In the genomic region with DNA sequence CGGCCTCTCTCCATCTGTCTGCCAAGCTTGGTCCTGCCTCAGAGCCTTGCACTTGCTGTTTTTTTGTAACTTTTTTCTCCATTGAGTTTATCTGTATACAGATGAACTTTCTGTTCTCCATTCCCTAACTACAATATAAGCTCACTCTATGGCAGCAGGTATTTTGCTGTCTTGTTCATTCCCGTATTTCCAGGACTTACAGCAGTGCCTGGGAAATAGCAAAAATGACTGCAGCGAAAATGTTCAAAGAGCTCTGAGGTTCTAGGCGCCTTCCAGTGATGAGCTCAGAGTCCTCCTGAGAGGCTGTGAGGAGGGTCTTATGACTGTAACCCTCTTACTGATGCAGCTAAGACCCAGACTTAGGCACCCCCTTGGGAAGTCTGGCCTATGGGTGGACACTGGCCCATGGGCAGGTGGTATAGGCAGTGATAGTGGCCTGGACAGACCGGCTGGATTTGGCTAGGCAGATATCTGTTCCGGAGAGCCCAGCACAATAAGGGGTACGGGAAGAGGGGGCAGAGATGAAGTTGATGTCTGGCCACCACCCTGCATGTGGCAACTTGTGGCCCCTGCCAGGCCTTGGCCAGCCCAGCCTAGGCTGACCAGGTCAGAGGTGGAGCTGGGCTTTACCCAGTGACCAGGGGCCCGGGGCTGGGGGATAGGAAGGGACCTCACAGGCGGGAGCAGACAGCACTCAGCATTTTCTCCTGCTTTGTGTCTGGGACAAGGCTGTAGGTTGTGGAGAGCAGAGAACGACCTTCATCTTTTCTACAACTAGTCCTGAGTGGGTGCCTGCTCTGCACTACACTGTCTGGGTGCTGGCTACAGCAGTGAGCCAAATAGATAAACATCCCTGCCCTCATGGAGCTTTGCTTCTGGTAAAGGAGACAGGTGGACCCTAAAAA, we compare ENCODE assay signal across 9 cellular contexts. TPM values are rescaled to one million over a fixed set of nuclear protein-coding genes. Genes with fewer than 3 reads are reported as not detected.
DNase-seq lines count a peak whose midpoint lies in the region; TF ChIP-seq lines count a peak whose summit lies in the region.
"Had no signal": no experiment of that assay in that cellular context is flagged by ENCODE, and none has a peak within 500 bp of the region (broad histone marks: within the 10 kb centered on the region; RNA-seq: fewer than 3 reads in every experiment).

No MANE protein-coding gene starts in this region.

- peaks cover 22 to 43% of the 10 kb centered on the region in 2 donors for H3K36me3 ChIP-seq in stomach smooth muscle (ENCODE audit: control insufficient read depth in 2 of 2, insufficient read depth in 2 of 2, low read length in 2 of 2)

- peaks cover 68% of the 10 kb centered on the region for H3K4me1 ChIP-seq in stomach smooth muscle (ENCODE audit: control insufficient read depth, insufficient read depth, low read length)

- H3K27me3 ChIP-seq in stomach smooth muscle (ENCODE audit: control insufficient read depth in 1 of 2, insufficient read depth in 2 of 2, low read length in 2 of 2) = no peaks in the 10 kb centered on the region

- H3K9me3 ChIP-seq in stomach smooth muscle (ENCODE audit: control insufficient read depth in 2 of 2, low read length in 2 of 2) = no peaks in the 10 kb centered on the region

- peaks cover 14% of the 10 kb centered on the region for H3K27me3 Mint-ChIP-seq in endothelial cell (ENCODE audit: unreplicated experiment)

- peak overlapping the region; percentile 73 for H3K4me3 Mint-ChIP-seq in endothelial cell (ENCODE audit: unreplicated experiment)

- DNase-seq in activated CD8-positive, alpha-beta memory T cell treated with anti-CD3 and anti-CD28 coated beads for 24 hours = peak; percentile 70
- DNase-seq in activated CD8-positive, alpha-beta memory T cell treated with anti-CD3 and anti-CD28 coated beads, Interleukin-2, amount 50 U/mL, for 4 hours = no peak
- peak; percentile 38 for DNase-seq in RKO (ENCODE audit: low spot score)
- DNase-seq in endothelial cell (ENCODE audit: low spot score) = no peak
- DNase-seq in GM10248 (ENCODE audit: extremely low spot score) = no peak
- DNase-seq in A172 (ENCODE audit: low spot score) = no peak
- DNase-seq in hypothalamus (lab: John Stamatoyannopoulos, UW) = no peak
- DNase-seq: MV-4-11 had no signal

- peaks cover 38% of the 10 kb centered on the region for H3K36me3 Mint-ChIP-seq in endothelial cell (ENCODE audit: low read depth, unreplicated experiment)

- peak overlapping the region; percentile 55 for H3K27ac ChIP-seq in stomach smooth muscle (ENCODE audit: low read length)

- H3K4me3 ChIP-seq in stomach smooth muscle (ENCODE audit: low read length in 2 of 2) = peak overlapping the region in 1 of 2 donors; percentile 57

- peak overlapping the region in 1 of 2 donors; percentile 21 for H3K9ac ChIP-seq in stomach smooth muscle (ENCODE audit: low read length in 2 of 2)

- peaks cover 56% of the 10 kb centered on the region for H3K4me1 Mint-ChIP-seq in endothelial cell (ENCODE audit: unreplicated experiment)

- no peak for TF ChIP-seq CTCF in endothelial cell (IDR thresholded peaks at IDR 0.05; ENCODE audit: unreplicated experiment)
- no peak for TF ChIP-seq CTCF in GM10248 (IDR thresholded peaks at IDR 0.05; ENCODE audit: control extremely low read depth, extremely low read depth, low read depth, missing control alignments)

- CTCF ChIA-PET in GM10248 (lab: Yijun Ruan, JAX) = interaction anchor here (0.6 to 2.0 kb wide), 9 partner anchors 9 to 522 kb away, joined by 3 to 7 read pairs (median 4); no protein-coding TSS in a partner anchor

- no peaks in the 10 kb centered on the region for H3K9me3 Mint-ChIP-seq in endothelial cell (ENCODE audit: unreplicated experiment)

- POLR2A ChIA-PET in GM10248 (lab: Yijun Ruan, JAX) = interaction anchor here (0.6 to 1.7 kb wide), 8 partner anchors 11 to 519 kb away, joined by 3 to 5 read pairs (median 3); a partner anchor contains a TSS

- peak overlapping the region; percentile 85 for H3K27ac Mint-ChIP-seq in endothelial cell (ENCODE audit: unreplicated experiment)

RNA-seq across cellular contexts. Expression of a gene that starts 4.6 kb away (rescaled TPM):
- total RNA-seq in endothelial cell (ENCODE audit: unreplicated experiment) = 312 TPM
- 90.9 and 114 TPM in 2 replicates for total RNA-seq in A172 (2014; rRNA removed; shearing (Covaris generic))

RNA-seq across cellular contexts. Expression of a gene that starts 7.5 kb away (rescaled TPM):
- 57.7 TPM for total RNA-seq in endothelial cell (ENCODE audit: unreplicated experiment)
- total RNA-seq in A172 (2014; rRNA removed; shearing (Covaris generic)) = 81.4 and 87.3 TPM in 2 replicates

RNA-seq across cellular contexts. Expression of a gene that starts 22.9 kb away (rescaled TPM):
- total RNA-seq in endothelial cell (ENCODE audit: unreplicated experiment) = 29.2 TPM
- 14.0 and 15.8 TPM in 2 replicates for total RNA-seq in A172 (2014; rRNA removed; shearing (Covaris generic))

RNA-seq across cellular contexts. Expression of a gene that starts 45.5 kb away (rescaled TPM):
- 0.10 TPM for total RNA-seq in endothelial cell (ENCODE audit: unreplicated experiment)
- 0.02 and 0.05 TPM in 2 replicates for total RNA-seq in A172 (2014; rRNA removed; shearing (Covaris generic))

Comparison
In these comparisons a context has a peak if more than half of its experiments do, and no peak if none do; other contexts are left out.
1. DNase-seq: peak in activated CD8-positive, alpha-beta memory T cell treated with anti-CD3 and anti-CD28 coated beads for 24 hours (single experiment) and RKO (single experiment); none in activated CD8-positive, alpha-beta memory T cell treated with anti-CD3 and anti-CD28 coated beads, Interleukin-2, amount 50 U/mL, for 4 hours (single experiment), endothelial cell (single experiment), GM10248 (single experiment), A172 (single experiment) and hypothalamus (0 of 51).